Comparison of ENCODE assay signal across 14 cellular contexts in the genomic region with DNA sequence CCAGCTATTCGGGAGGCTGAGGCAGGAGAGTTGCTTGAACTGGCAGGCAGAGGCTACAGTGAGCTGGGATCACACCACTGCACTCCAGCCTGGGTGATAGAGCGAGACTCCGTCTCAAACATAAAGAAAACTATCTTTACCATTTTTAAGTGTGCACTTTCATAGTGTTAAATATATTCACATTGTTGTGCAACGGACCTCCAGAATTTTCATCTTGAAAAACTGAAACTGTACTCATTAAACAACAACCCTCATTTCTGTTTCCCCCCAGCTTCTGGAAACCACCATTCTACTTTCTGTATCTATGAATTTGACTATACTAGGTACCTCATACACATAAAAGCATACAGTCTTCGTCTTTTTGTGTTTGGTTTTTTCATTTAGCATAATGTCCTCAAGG. TPM values are rescaled to one million over a fixed set of nuclear protein-coding genes. Genes with fewer than 3 reads are reported as not detected.
A peak's percentile ranks its signal among the peaks of the same experiment; 100 is the strongest.
DNase-seq lines count a peak whose midpoint lies in the region; ATAC-seq and TF ChIP-seq lines count a peak whose summit lies in the region.
"Had no signal": no experiment of that assay in that cellular context is flagged by ENCODE, and none has a peak within 500 bp of the region (broad histone marks: within the 10 kb centered on the region; RNA-seq: fewer than 3 reads in every experiment).

No MANE protein-coding gene starts in this region.

- no peaks in the 10 kb centered on the region for H3K27me3 ChIP-seq in GM06990 (replicated peaks; ENCODE audit: control insufficient read depth, insufficient read depth, low read length)
- H3K27me3 ChIP-seq: breast epithelium, MG63 had no signal

- intact Hi-C loops in posterior cingulate gyrus (cut with DNase I), result no loop called here

- CTCF ChIA-PET in HEK293 (lab: Yijun Ruan, JAX), result no interaction called here

- H3K27ac ChIP-seq in HEK293 (ENCODE audit: extremely low read depth, low read depth, low read length), result no peak overlapping the region
- H3K27ac ChIP-seq: breast epithelium had no signal

- DNase-seq in GM06990 (ENCODE audit: extremely low read depth, insufficient read length) (peak; percentile 34), H4 (ENCODE audit: low spot score) (no peak), posterior cingulate gyrus (no peak), NCI-H524 (lab: John Stamatoyannopoulos, UW) (no peak), NCI-H748 (lab: John Stamatoyannopoulos, UW; ENCODE audit: unreplicated experiment) (no peak)
- DNase-seq: MG63; nephron progenitor cell; NK-92 treated with Interleukin-12 subunit alpha and Interleukin-12 subunit beta, amount 100 ng/mL, for 24 hours; T-cell had no signal

- H3K4me1 ChIP-seq in HEK293 (ENCODE audit: control insufficient read depth, insufficient read depth, low read length), result no peaks in the 10 kb centered on the region
- H3K4me1 ChIP-seq: breast epithelium had no signal

- POLR2A ChIA-PET in HEK293 (lab: Yijun Ruan, JAX), result no interaction called here

- H3K4me3 ChIP-seq in GM06990 (replicated peaks; ENCODE audit: low read depth, low read length) (no peak overlapping the region), HEK293 (ENCODE audit: low read depth, low read length) (no peak overlapping the region)
- H3K4me3 ChIP-seq: breast epithelium, MG63 had no signal

- H3K36me3 ChIP-seq in GM06990 (ENCODE audit: control insufficient read depth, insufficient read depth, low read length), result no peaks in the 10 kb centered on the region
- H3K36me3 ChIP-seq in HEK293 (ENCODE audit: control insufficient read depth in 2 of 2, insufficient read depth in 1 of 2, low read length in 2 of 2), result no peaks in the 10 kb centered on the region
- H3K36me3 ChIP-seq: breast epithelium, MG63 had no signal

- no peaks in the 10 kb centered on the region for H3K9me3 ChIP-seq in HEK293 (ENCODE audit: control insufficient read depth, insufficient read depth, low read depth, low read length)
- H3K9me3 ChIP-seq: breast epithelium, MG63 had no signal

- ATAC-seq in GM19023 (IDR thresholded peaks at IDR 0.05; ENCODE audit: unreplicated experiment) (peak; percentile 93), HG03280 (IDR thresholded peaks at IDR 0.05; ENCODE audit: unreplicated experiment) (peak; percentile 73)
- ATAC-seq: HCT116, T-cell had no signal

- TF ChIP-seq CTCF in GM06990 (IDR thresholded peaks at IDR 0.05; ENCODE audit: insufficient read depth, low read length, poor library complexity, severe bottlenecking) (no peak), HEK293 (tag by site-specific recombination; IDR thresholded peaks at IDR 0.05) (no peak)

TF ChIP-seq in HEK293, 187 proteins besides CTCF, POLR2A, EP300 and RAD21:
- TF ChIP-seq ZNF792 (tag by site-specific recombination; IDR thresholded peaks at IDR 0.05) (no peak), ZNF404 (tag by site-specific recombination; IDR thresholded peaks at IDR 0.05) (no peak), ZNF514 (tag by site-specific recombination; IDR thresholded peaks at IDR 0.05) (no peak), WT1 (tag by site-specific recombination; IDR thresholded peaks at IDR 0.05) (no peak), ZNF16 (tag by site-specific recombination; IDR thresholded peaks at IDR 0.05; ENCODE audit: low read depth) (no peak)
- TF ChIP-seq, protein P1, sequence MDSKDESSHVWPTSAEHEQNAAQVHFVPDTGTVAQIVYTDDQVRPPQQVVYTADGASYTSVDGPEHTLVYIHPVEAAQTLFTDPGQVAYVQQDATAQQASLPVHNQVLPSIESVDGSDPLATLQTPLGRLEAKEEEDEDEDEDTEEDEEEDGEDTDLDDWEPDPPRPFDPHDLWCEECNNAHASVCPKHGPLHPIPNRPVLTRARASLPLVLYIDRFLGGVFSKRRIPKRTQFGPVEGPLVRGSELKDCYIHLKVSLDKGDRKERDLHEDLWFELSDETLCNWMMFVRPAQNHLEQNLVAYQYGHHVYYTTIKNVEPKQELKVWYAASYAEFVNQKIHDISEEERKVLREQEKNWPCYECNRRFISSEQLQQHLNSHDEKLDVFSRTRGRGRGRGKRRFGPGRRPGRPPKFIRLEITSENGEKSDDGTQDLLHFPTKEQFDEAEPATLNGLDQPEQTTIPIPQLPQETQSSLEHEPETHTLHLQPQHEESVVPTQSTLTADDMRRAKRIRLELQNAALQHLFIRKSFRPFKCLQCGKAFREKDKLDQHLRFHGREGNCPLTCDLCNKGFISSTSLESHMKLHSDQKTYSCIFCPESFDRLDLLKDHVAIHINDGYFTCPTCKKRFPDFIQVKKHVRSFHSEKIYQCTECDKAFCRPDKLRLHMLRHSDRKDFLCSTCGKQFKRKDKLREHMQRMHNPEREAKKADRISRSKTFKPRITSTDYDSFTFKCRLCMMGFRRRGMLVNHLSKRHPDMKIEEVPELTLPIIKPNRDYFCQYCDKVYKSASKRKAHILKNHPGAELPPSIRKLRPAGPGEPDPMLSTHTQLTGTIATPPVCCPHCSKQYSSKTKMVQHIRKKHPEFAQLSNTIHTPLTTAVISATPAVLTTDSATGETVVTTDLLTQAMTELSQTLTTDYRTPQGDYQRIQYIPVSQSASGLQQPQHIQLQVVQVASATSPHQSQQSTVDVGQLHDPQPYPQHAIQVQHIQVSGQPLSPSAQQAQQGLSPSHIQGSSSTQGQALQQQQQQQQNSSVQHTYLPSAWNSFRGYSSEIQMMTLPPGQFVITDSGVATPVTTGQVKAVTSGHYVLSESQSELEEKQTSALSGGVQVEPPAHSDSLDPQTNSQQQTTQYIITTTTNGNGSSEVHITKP (tag by site-specific recombination; IDR thresholded peaks at IDR 0.05), result peak; percentile 68

RNA-seq across cellular contexts. Expression of a gene that starts 26.7 kb away (rescaled TPM):
- 4.4 and 6.1 TPM in 2 replicates for total RNA-seq in H4 (2014; rRNA removed; shearing (Covaris generic))
